Comparison of ENCODE assay signal across 8 cellular contexts in genomic region chr11:7019500-7020182, GRCh38. TPM values are rescaled to one million over a fixed set of nuclear protein-coding genes. Genes with fewer than 3 reads are reported as not detected.
DNase-seq lines count a peak whose midpoint lies in the region; ATAC-seq and TF ChIP-seq lines count a peak whose summit lies in the region.

No MANE protein-coding gene starts in this region.

- H3K4me1 ChIP-seq in upper lobe of left lung: peaks cover 0 to 14% (median 8%) of the 10 kb centered on the region in 4 donors

- 3 to 4% methylated on average over 19 to 25 of the region's 26 CpGs for WGBS in lower leg skin, 2 donors
- 2 to 6% methylated on average over 13 to 26 of the region's 26 CpGs for WGBS in upper lobe of left lung, 2 donors

- TF ChIP-seq POLR2A in lower leg skin (IDR thresholded peaks at IDR 0.05) (no peak), upper lobe of left lung (IDR thresholded peaks at IDR 0.05) (no peak)

- ATAC-seq in GM19035 (IDR thresholded peaks at IDR 0.05; ENCODE audit: unreplicated experiment) (peak; percentile 41), upper lobe of left lung (ENCODE audit: low FRiP score in 2 of 2) (peak; percentile 66 to 68), HG02623 (IDR thresholded peaks at IDR 0.05; ENCODE audit: unreplicated experiment) (no peak)

- no peak for TF ChIP-seq EP300 in upper lobe of left lung (IDR thresholded peaks at IDR 0.05)

- DNase-seq in HuH-7 (ENCODE audit: low spot score) (peak; percentile 23), coronary artery (ENCODE audit: low spot score) (peak; percentile 74), lower leg skin (ENCODE audit: low spot score in 2 of 2) (no peak), upper lobe of left lung (peak; percentile 23 to 76), RPMI8226 (no peak), GM19240 (ENCODE audit: insufficient read length, low spot score) (no peak)

- H3K36me3 ChIP-seq in upper lobe of left lung: no peaks in the 10 kb centered on the region

- TF ChIP-seq CTCF in coronary artery (IDR thresholded peaks at IDR 0.05) (no peak), lower leg skin (IDR thresholded peaks at IDR 0.05) (no peak), upper lobe of left lung (IDR thresholded peaks at IDR 0.05) (no peak)

- intact Hi-C loops in lower leg skin (cut with DNase I; ENCODE audit: low total_unique reads): no loop called here

- H3K4me3 ChIP-seq in coronary artery: peak overlapping the region; percentile 87
- H3K4me3 ChIP-seq in lower leg skin (ENCODE audit: low read depth, poor library complexity, severe bottlenecking): peak overlapping the region; percentile 34
- H3K4me3 ChIP-seq in upper lobe of left lung: peak overlapping the region; percentile 32 to 61 (median 52)

- no peaks in the 10 kb centered on the region for H3K27me3 ChIP-seq in upper lobe of left lung

- H3K27ac ChIP-seq in coronary artery (peak overlapping the region; percentile 75 to 85), upper lobe of left lung (peak overlapping the region; percentile 49 to 81 (median 70))

- H3K9me3 ChIP-seq in upper lobe of left lung: no peaks in the 10 kb centered on the region

RNA-seq across cellular contexts. Expression of gene ZNF214, which starts 0.5 kb away (rescaled TPM):
- total RNA-seq in lower leg skin (1 to 10 TPM in 2 of 4 donors, under 1 TPM in 2; 0.21 to 1.4 (median 0.71) TPM), upper lobe of left lung (1 to 10 TPM in 5 of 6 donors, under 1 TPM in 1; 0.33 to 9.0 (median 2.5) TPM)

RNA-seq across cellular contexts. Expression of gene NLRP14, which starts 0.6 kb away (rescaled TPM):
- total RNA-seq in lower leg skin (under 1 TPM in 1 of 4 donors, not detected in 3; 0.19 TPM), upper lobe of left lung (1 to 10 TPM in 1 of 6 donors, under 1 TPM in 3, not detected in 2; 0.11 to 1.0 (median 0.22) TPM)

Comparison
In these comparisons a context has a peak if more than half of its experiments do, and no peak if none do; other contexts are left out.
1. DNase-seq: peak in HuH-7 (single experiment), coronary artery (single experiment) and upper lobe of left lung (2 of 2); none in lower leg skin (0 of 2), RPMI8226 (single experiment) and GM19240 (single experiment).
2. H3K4me3 ChIP-seq: peak in every context shown above with its lines; median percentile 87 in coronary artery; 52 in upper lobe of left lung; 34 in lower leg skin.